In the genomic region with DNA sequence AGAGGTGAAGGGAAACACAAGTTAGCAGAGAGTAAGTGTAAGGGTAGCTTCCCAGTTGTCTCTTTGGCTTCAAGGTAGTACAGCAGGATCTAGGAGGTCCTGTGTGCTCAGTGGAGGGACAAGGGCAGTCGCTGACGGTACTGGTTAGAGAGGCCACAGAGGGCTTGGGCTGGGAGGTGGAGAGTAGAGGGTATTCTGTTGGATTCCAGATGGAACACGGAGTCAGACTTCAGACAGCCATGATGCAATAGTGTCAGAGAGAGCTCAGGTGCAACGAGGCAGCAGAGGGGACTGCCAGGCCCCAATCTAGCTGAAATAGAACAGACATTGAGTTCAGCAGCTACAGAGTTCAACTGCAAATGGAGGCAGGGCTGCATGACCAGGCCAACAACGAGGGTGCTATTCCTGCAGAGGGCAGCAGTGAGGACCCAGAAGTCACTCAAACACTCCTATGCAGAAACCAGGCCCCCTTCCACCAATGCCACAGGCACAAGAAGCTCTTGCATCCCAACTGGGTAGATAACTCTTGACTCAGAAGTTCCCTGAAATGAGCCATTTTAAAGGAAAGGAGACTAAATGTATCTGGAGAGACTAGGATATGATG, we compare ENCODE assay signal across 11 cellular contexts.
DNase-seq lines count a peak whose midpoint lies in the region; ATAC-seq, FAIRE-seq and TF ChIP-seq lines count a peak whose summit lies in the region.
"Had no signal": no experiment of that assay in that cellular context is flagged by ENCODE, and none has a peak within 500 bp of the region (broad histone marks: within the 10 kb centered on the region; RNA-seq: fewer than 3 reads in every experiment).

No MANE protein-coding gene starts in this region.

- CTCF ChIA-PET in HepG2 (lab: Yijun Ruan, JAX; ENCODE audit: low intra/inter-chr PET ratio, low total read pairs), result no interaction called here

- POLR2A ChIA-PET in HepG2 (lab: Yijun Ruan, JAX), result no interaction called here

- peak; percentile 27 for DNase-seq in DMS 273 (lab: John Stamatoyannopoulos, UW; ENCODE audit: unreplicated experiment)
- no peak for DNase-seq in DMS 273 treated with DMSO at 0.1 percent for 48 hours (lab: John Stamatoyannopoulos, UW)
- DNase-seq in RPMI8226, result peak; percentile 21
- DNase-seq in HepG2 (ENCODE audit: low spot score), result no peak
- DNase-seq in cerebellum (ENCODE audit: low spot score), result no peak
- no peak for DNase-seq in mesothelial cell of epicardium (ENCODE audit: low spot score in 2 of 2, unreplicated experiment in 2 of 2)
- DNase-seq in activated CD4-positive, CD25-positive, alpha-beta regulatory T cell treated with anti-CD3 and anti-CD28 coated beads, Interleukin-2, amount 50 U/mL, for 72 hours, result no peak
- DNase-seq: central memory CD4-positive, alpha-beta T cell; naive B cell had no signal

- no peaks in the 10 kb centered on the region for H3K4me1 ChIP-seq in HepG2 (ENCODE audit: insufficient read depth, low read length)

- H3K27ac Mint-ChIP-seq in mesothelial cell of epicardium, result no peak overlapping the region

- no peaks in the 10 kb centered on the region for H3K79me2 ChIP-seq in HepG2 (ENCODE audit: insufficient read depth, low read length)

- intact Hi-C loops in HepG2 (cut with micrococcal nuclease; ENCODE audit: unreplicated experiment), result no loop called here

- H3K9me3 Mint-ChIP-seq in mesothelial cell of epicardium, result no peaks in the 10 kb centered on the region

- TF ChIP-seq CTCF in HepG2 (CRISPR knock-in tag; IDR thresholded peaks at IDR 0.05) (peak; percentile 27; the same call in 1 of the 2 replicates), mesothelial cell of epicardium (IDR thresholded peaks at IDR 0.05; ENCODE audit: unreplicated experiment) (no peak)

- no peak for FAIRE-seq in HepG2 (lab: Jason Lieb, UNC)
- FAIRE-seq: A204.1 had no signal

- no peaks in the 10 kb centered on the region for H3K36me3 ChIP-seq in HepG2 (replicated peaks in 1 of 2; ENCODE audit: control insufficient read depth in 1 of 2, insufficient read depth in 2 of 2, low read length in 2 of 2)

- H3K27me3 ChIP-seq in HepG2 (ENCODE audit: control insufficient read depth in 1 of 2, insufficient read depth in 2 of 2, low read length in 2 of 2), result no peaks in the 10 kb centered on the region

- H3K4me1 Mint-ChIP-seq in mesothelial cell of epicardium, result no peaks in the 10 kb centered on the region
- H3K4me1 Mint-ChIP-seq: naive B cell had no signal

- no peaks in the 10 kb centered on the region for H4K20me1 ChIP-seq in HepG2 (ENCODE audit: insufficient read depth, low read length)

- no peak for TF ChIP-seq EP300 in HepG2 (IDR thresholded peaks at IDR 0.05; ENCODE audit: low read depth in 2 of 2, low read length in 2 of 2)
- no peak for TF ChIP-seq EP300 in HepG2 (CRISPR knock-in tag; IDR thresholded peaks at IDR 0.05; ENCODE audit: borderline replicate concordance)

- H3K36me3 Mint-ChIP-seq in mesothelial cell of epicardium, result no peaks in the 10 kb centered on the region
- H3K36me3 Mint-ChIP-seq: naive B cell had no signal

- in situ Hi-C loops in HepG2 (cut with HindIII; ENCODE audit: extremely low pct_ligation_motif_present, low pct_unique_long_range_greater_than_20kb), result no loop called here

- no peak overlapping the region for H3K4me3 ChIP-seq in HepG2 (replicated peaks in 1 of 3; ENCODE audit: insufficient read depth in 1 of 3, low read depth in 2 of 3, low read length in 3 of 3)

- no peaks in the 10 kb centered on the region for H3K9me3 ChIP-seq in HepG2 (ENCODE audit: low read length)

- H3K9ac ChIP-seq in HepG2 (ENCODE audit: insufficient read depth, low read depth, low read length), result no peak overlapping the region

- BruUV-seq in HepG2 (replicated peaks; lab: Mats Ljungman, UMichigan), result no TSS peak

- H3K4me2 ChIP-seq in HepG2 (ENCODE audit: low read depth, low read length), result no peak overlapping the region

- peak; percentile 67 for ATAC-seq in HG02623 (IDR thresholded peaks at IDR 0.05; ENCODE audit: unreplicated experiment)
- peak; percentile 64 for ATAC-seq in HepG2

- no peak overlapping the region for H2AFZ ChIP-seq in HepG2 (ENCODE audit: low read length)

- peaks cover 6% of the 10 kb centered on the region for H3K27me3 Mint-ChIP-seq in mesothelial cell of epicardium (ENCODE audit: low read depth)
- H3K27me3 Mint-ChIP-seq: naive B cell had no signal

- H3K4me3 Mint-ChIP-seq in mesothelial cell of epicardium, result no peak overlapping the region
- H3K4me3 Mint-ChIP-seq: naive B cell had no signal

- no peak overlapping the region for H3K27ac ChIP-seq in HepG2 (ENCODE audit: extremely low read length, insufficient read depth, low read length)

- TF ChIP-seq RAD21 in HepG2 (CRISPR knock-in tag; IDR thresholded peaks at IDR 0.05), result no peak

- TF ChIP-seq POLR2A in HepG2 (IDR thresholded peaks at IDR 0.05; ENCODE audit: insufficient read depth in 1 of 2, low read depth in 2 of 2, low read length in 2 of 2), result no peak

- 40% methylated on average over 5 of the region's 5 CpGs for WGBS in HepG2 (ENCODE audit: low lambda C conversion rate)

TF ChIP-seq in HepG2, 621 proteins besides CTCF, POLR2A, EP300 and RAD21:
- TF ChIP-seq SMC3 (IDR thresholded peaks at IDR 0.05; ENCODE audit: low read length) (peak; percentile 23; the same call in 1 of the 2 replicates), STAG1 (CRISPR knock-in tag; IDR thresholded peaks at IDR 0.05) (0 out of 2 replicates have a peak, but pooled peaks have one; percentile 18), CAMTA2 (CRISPR knock-in tag; IDR thresholded peaks at IDR 0.05; ENCODE audit: borderline replicate concordance) (no peak)

Comparison
In these comparisons a context has a peak if more than half of its experiments do, and no peak if none do; other contexts are left out.
1. DNase-seq: peak in DMS 273 (single experiment) and RPMI8226 (single experiment); none in DMS 273 treated with DMSO at 0.1 percent for 48 hours (single experiment), HepG2 (single experiment), cerebellum (single experiment), mesothelial cell of epicardium (0 of 2) and activated CD4-positive, CD25-positive, alpha-beta regulatory T cell treated with anti-CD3 and anti-CD28 coated beads, Interleukin-2, amount 50 U/mL, for 72 hours (single experiment).